In the genomic region with DNA sequence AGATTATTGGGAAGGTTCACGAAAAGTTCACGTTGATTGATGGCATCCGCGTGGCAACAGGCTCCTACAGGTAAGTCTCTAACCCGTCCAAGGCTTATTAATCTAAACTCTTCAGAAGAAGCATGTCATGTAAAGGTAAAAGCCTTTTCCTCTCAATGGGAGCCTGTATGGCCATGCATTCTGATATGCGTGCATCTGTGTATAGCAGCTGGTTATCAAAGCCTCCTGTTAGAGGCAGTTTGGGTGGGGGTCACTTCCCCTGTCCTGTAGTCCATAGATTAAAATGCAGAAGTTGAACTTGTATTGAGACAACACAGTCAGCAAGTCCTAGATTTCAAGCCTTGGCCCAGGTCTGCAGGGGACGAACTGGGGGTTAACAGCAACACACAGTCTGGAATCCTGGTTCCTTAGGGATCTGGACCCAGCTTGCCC, we compare ENCODE assay signal across 1 cellular context.
TF ChIP-seq lines count a peak whose summit lies in the region.

No MANE protein-coding gene starts in this region.

TF ChIP-seq in K562, 482 proteins besides CTCF, POLR2A, EP300 and RAD21 (continued from another document and continues in another):
- peak; percentile 58; the same call in 1 of the 2 replicates for TF ChIP-seq KLF6 (CRISPR knock-in tag; IDR thresholded peaks at IDR 0.05; ENCODE audit: borderline replicate concordance)
- TF ChIP-seq, protein P1, sequence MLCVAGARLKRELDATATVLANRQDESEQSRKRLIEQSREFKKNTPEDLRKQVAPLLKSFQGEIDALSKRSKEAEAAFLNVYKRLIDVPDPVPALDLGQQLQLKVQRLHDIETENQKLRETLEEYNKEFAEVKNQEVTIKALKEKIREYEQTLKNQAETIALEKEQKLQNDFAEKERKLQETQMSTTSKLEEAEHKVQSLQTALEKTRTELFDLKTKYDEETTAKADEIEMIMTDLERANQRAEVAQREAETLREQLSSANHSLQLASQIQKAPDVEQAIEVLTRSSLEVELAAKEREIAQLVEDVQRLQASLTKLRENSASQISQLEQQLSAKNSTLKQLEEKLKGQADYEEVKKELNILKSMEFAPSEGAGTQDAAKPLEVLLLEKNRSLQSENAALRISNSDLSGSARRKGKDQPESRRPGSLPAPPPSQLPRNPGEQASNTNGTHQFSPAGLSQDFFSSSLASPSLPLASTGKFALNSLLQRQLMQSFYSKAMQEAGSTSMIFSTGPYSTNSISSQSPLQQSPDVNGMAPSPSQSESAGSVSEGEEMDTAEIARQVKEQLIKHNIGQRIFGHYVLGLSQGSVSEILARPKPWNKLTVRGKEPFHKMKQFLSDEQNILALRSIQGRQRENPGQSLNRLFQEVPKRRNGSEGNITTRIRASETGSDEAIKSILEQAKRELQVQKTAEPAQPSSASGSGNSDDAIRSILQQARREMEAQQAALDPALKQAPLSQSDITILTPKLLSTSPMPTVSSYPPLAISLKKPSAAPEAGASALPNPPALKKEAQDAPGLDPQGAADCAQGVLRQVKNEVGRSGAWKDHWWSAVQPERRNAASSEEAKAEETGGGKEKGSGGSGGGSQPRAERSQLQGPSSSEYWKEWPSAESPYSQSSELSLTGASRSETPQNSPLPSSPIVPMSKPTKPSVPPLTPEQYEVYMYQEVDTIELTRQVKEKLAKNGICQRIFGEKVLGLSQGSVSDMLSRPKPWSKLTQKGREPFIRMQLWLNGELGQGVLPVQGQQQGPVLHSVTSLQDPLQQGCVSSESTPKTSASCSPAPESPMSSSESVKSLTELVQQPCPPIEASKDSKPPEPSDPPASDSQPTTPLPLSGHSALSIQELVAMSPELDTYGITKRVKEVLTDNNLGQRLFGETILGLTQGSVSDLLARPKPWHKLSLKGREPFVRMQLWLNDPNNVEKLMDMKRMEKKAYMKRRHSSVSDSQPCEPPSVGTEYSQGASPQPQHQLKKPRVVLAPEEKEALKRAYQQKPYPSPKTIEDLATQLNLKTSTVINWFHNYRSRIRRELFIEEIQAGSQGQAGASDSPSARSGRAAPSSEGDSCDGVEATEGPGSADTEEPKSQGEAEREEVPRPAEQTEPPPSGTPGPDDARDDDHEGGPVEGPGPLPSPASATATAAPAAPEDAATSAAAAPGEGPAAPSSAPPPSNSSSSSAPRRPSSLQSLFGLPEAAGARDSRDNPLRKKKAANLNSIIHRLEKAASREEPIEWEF (CRISPR knock-in tag; IDR thresholded peaks at IDR 0.05): peak; percentile 92
- TF ChIP-seq, protein P2, sequence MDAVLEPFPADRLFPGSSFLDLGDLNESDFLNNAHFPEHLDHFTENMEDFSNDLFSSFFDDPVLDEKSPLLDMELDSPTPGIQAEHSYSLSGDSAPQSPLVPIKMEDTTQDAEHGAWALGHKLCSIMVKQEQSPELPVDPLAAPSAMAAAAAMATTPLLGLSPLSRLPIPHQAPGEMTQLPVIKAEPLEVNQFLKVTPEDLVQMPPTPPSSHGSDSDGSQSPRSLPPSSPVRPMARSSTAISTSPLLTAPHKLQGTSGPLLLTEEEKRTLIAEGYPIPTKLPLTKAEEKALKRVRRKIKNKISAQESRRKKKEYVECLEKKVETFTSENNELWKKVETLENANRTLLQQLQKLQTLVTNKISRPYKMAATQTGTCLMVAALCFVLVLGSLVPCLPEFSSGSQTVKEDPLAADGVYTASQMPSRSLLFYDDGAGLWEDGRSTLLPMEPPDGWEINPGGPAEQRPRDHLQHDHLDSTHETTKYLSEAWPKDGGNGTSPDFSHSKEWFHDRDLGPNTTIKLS (IDR thresholded peaks at IDR 0.05; ENCODE audit: borderline replicate concordance, low read depth): peak; percentile 81; the same call in 1 of the 2 replicates
- no peak for TF ChIP-seq ZNF551 (CRISPR knock-in tag; IDR thresholded peaks at IDR 0.05)
- TF ChIP-seq TBP (optimal IDR thresholded peaks at IDR 0.05; ENCODE audit: low read depth, low read length): no peak
- TF ChIP-seq MYC (IDR thresholded peaks at IDR 0.05; ENCODE audit: low read depth, low read length): peak; percentile 80
- TF ChIP-seq MYC (CRISPR knock-in tag; IDR thresholded peaks at IDR 0.05; ENCODE audit: borderline replicate concordance, low read depth): no peak
- TF ChIP-seq, protein P3, sequence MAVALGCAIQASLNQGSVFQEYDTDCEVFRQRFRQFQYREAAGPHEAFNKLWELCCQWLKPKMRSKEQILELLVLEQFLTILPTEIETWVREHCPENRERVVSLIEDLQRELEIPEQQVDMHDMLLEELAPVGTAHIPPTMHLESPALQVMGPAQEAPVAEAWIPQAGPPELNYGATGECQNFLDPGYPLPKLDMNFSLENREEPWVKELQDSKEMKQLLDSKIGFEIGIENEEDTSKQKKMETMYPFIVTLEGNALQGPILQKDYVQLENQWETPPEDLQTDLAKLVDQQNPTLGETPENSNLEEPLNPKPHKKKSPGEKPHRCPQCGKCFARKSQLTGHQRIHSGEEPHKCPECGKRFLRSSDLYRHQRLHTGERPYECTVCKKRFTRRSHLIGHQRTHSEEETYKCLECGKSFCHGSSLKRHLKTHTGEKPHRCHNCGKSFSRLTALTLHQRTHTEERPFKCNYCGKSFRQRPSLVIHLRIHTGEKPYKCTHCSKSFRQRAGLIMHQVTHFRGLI (CRISPR knock-in tag; IDR thresholded peaks at IDR 0.05): peak; percentile 82
- no peak for TF ChIP-seq SRSF7 (optimal IDR thresholded peaks at IDR 0.05; ENCODE audit: low read depth, low read length)
- TF ChIP-seq, protein P4, sequence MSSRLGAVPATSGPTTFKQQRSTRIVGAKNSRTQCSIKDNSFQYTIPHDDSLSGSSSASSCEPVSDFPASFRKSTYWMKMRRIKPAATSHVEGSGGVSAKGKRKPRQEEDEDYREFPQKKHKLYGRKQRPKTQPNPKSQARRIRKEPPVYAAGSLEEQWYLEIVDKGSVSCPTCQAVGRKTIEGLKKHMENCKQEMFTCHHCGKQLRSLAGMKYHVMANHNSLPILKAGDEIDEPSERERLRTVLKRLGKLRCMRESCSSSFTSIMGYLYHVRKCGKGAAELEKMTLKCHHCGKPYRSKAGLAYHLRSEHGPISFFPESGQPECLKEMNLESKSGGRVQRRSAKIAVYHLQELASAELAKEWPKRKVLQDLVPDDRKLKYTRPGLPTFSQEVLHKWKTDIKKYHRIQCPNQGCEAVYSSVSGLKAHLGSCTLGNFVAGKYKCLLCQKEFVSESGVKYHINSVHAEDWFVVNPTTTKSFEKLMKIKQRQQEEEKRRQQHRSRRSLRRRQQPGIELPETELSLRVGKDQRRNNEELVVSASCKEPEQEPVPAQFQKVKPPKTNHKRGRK (tag; IDR thresholded peaks at IDR 0.05): no peak
- peak; percentile 66 to 83; a peak in 3 of 4 replicates for TF ChIP-seq MAZ (CRISPR knock-in tag; conservative IDR thresholded peaks at IDR 0.05 in 1 of 2, IDR thresholded peaks at IDR 0.05 in 1 of 2)
- TF ChIP-seq, protein P5, sequence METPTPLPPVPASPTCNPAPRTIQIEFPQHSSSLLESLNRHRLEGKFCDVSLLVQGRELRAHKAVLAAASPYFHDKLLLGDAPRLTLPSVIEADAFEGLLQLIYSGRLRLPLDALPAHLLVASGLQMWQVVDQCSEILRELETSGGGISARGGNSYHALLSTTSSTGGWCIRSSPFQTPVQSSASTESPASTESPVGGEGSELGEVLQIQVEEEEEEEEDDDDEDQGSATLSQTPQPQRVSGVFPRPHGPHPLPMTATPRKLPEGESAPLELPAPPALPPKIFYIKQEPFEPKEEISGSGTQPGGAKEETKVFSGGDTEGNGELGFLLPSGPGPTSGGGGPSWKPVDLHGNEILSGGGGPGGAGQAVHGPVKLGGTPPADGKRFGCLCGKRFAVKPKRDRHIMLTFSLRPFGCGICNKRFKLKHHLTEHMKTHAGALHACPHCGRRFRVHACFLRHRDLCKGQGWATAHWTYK (CRISPR knock-in tag; IDR thresholded peaks at IDR 0.05): peak; percentile 70; the same call in 1 of the 2 replicates
- no peak for TF ChIP-seq SRF (CRISPR knock-in tag; IDR thresholded peaks at IDR 0.05)
- TF ChIP-seq, protein P6, sequence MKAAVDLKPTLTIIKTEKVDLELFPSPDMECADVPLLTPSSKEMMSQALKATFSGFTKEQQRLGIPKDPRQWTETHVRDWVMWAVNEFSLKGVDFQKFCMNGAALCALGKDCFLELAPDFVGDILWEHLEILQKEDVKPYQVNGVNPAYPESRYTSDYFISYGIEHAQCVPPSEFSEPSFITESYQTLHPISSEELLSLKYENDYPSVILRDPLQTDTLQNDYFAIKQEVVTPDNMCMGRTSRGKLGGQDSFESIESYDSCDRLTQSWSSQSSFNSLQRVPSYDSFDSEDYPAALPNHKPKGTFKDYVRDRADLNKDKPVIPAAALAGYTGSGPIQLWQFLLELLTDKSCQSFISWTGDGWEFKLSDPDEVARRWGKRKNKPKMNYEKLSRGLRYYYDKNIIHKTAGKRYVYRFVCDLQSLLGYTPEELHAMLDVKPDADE (conservative IDR thresholded peaks at IDR 0.05; ENCODE audit: control insufficient read depth, low read depth, low read length): peak; percentile 97
- no peak for TF ChIP-seq NR1H2 (CRISPR knock-in tag; IDR thresholded peaks at IDR 0.05)
- TF ChIP-seq MAFK (IDR thresholded peaks at IDR 0.05; ENCODE audit: low read length): peak; percentile 27; the same call in 1 of the 2 replicates
- 0 out of 2 replicates have a peak, but pooled peaks have one; percentile 6 for TF ChIP-seq CEBPB (tag; IDR thresholded peaks at IDR 0.05)
- peak; percentile 78; the same call in 1 of the 2 replicates for TF ChIP-seq ZNF589 (CRISPR knock-in tag; IDR thresholded peaks at IDR 0.05; ENCODE audit: low read depth)
- TF ChIP-seq ESRRB (CRISPR knock-in tag; IDR thresholded peaks at IDR 0.05; ENCODE audit: borderline replicate concordance): no peak
- TF ChIP-seq MECOM (CRISPR knock-in tag; IDR thresholded peaks at IDR 0.05): peak; percentile 89
- TF ChIP-seq, protein P7, sequence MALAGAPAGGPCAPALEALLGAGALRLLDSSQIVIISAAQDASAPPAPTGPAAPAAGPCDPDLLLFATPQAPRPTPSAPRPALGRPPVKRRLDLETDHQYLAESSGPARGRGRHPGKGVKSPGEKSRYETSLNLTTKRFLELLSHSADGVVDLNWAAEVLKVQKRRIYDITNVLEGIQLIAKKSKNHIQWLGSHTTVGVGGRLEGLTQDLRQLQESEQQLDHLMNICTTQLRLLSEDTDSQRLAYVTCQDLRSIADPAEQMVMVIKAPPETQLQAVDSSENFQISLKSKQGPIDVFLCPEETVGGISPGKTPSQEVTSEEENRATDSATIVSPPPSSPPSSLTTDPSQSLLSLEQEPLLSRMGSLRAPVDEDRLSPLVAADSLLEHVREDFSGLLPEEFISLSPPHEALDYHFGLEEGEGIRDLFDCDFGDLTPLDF (CRISPR knock-in tag; IDR thresholded peaks at IDR 0.05): no peak
- no peak for TF ChIP-seq NFIX (CRISPR knock-in tag; IDR thresholded peaks at IDR 0.05; ENCODE audit: low read depth)
- peak; percentile 63; the same call in 1 of the 2 replicates for TF ChIP-seq SP1 (CRISPR knock-in tag; IDR thresholded peaks at IDR 0.05)
- TF ChIP-seq, protein P8, sequence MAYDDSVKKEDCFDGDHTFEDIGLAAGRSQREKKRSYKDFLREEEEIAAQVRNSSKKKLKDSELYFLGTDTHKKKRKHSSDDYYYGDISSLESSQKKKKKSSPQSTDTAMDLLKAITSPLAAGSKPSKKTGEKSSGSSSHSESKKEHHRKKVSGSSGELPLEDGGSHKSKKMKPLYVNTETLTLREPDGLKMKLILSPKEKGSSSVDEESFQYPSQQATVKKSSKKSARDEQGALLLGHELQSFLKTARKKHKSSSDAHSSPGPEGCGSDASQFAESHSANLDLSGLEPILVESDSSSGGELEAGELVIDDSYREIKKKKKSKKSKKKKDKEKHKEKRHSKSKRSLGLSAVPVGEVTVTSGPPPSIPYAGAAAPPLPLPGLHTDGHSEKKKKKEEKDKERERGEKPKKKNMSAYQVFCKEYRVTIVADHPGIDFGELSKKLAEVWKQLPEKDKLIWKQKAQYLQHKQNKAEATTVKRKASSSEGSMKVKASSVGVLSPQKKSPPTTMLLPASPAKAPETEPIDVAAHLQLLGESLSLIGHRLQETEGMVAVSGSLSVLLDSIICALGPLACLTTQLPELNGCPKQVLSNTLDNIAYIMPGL (CRISPR knock-in tag; IDR thresholded peaks at IDR 0.05): no peak
- 0 out of 2 replicates have a peak, but pooled peaks have one; percentile 10 for TF ChIP-seq ESRRA (IDR thresholded peaks at IDR 0.05; ENCODE audit: borderline replicate concordance, low read depth)
- TF ChIP-seq, protein P9, sequence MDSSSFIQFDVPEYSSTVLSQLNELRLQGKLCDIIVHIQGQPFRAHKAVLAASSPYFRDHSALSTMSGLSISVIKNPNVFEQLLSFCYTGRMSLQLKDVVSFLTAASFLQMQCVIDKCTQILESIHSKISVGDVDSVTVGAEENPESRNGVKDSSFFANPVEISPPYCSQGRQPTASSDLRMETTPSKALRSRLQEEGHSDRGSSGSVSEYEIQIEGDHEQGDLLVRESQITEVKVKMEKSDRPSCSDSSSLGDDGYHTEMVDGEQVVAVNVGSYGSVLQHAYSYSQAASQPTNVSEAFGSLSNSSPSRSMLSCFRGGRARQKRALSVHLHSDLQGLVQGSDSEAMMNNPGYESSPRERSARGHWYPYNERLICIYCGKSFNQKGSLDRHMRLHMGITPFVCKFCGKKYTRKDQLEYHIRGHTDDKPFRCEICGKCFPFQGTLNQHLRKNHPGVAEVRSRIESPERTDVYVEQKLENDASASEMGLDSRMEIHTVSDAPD (CRISPR knock-in tag; IDR thresholded peaks at IDR 0.05): no peak
- TF ChIP-seq ZNF140 (CRISPR knock-in tag; IDR thresholded peaks at IDR 0.05): no peak
- TF ChIP-seq, protein P10, sequence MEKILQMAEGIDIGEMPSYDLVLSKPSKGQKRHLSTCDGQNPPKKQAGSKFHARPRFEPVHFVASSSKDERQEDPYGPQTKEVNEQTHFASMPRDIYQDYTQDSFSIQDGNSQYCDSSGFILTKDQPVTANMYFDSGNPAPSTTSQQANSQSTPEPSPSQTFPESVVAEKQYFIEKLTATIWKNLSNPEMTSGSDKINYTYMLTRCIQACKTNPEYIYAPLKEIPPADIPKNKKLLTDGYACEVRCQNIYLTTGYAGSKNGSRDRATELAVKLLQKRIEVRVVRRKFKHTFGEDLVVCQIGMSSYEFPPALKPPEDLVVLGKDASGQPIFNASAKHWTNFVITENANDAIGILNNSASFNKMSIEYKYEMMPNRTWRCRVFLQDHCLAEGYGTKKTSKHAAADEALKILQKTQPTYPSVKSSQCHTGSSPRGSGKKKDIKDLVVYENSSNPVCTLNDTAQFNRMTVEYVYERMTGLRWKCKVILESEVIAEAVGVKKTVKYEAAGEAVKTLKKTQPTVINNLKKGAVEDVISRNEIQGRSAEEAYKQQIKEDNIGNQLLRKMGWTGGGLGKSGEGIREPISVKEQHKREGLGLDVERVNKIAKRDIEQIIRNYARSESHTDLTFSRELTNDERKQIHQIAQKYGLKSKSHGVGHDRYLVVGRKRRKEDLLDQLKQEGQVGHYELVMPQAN (IDR thresholded peaks at IDR 0.05; ENCODE audit: borderline replicate concordance): peak; percentile 55; the same call in 1 of the 2 replicates
- TF ChIP-seq ZKSCAN3 (CRISPR knock-in tag; IDR thresholded peaks at IDR 0.05): no peak
- TF ChIP-seq, protein P11, sequence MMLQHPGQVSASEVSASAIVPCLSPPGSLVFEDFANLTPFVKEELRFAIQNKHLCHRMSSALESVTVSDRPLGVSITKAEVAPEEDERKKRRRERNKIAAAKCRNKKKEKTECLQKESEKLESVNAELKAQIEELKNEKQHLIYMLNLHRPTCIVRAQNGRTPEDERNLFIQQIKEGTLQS (IDR thresholded peaks at IDR 0.05): no peak
- TF ChIP-seq, protein P11 (CRISPR knock-in tag; conservative IDR thresholded peaks at IDR 0.05): no peak
- TF ChIP-seq ATF1 (CRISPR knock-in tag; IDR thresholded peaks at IDR 0.05): no peak
- no peak; the same call in 1 of the 2 replicates for TF ChIP-seq ATF1 (tag; IDR thresholded peaks at IDR 0.05)
